10 cellular contexts compared by ENCODE assay signal in genomic region chr19:48698046-48698445, GRCh38. TPM values are rescaled to one million over a fixed set of nuclear protein-coding genes. Genes with fewer than 3 reads are reported as not detected.
DNase-seq lines count a peak whose midpoint lies in the region; ATAC-seq and TF ChIP-seq lines count a peak whose summit lies in the region.
"Had no signal": no experiment of that assay in that cellular context is flagged by ENCODE, and none has a peak within 500 bp of the region (broad histone marks: within the 10 kb centered on the region; RNA-seq: fewer than 3 reads in every experiment).

No MANE protein-coding gene starts in this region.

- no peak for ATAC-seq in body of pancreas
- ATAC-seq in lower lobe of right lung: peak; percentile 52 to 66
- ATAC-seq in HG02870 (IDR thresholded peaks at IDR 0.05; ENCODE audit: unreplicated experiment): no peak
- ATAC-seq in GM21619 (IDR thresholded peaks at IDR 0.05; ENCODE audit: unreplicated experiment): no peak
- ATAC-seq: psoas muscle had no signal

- H3K27me3 ChIP-seq in body of pancreas: no peaks in the 10 kb centered on the region
- peaks cover 11% of the 10 kb centered on the region for H3K27me3 ChIP-seq in lower lobe of right lung (ENCODE audit: low read depth)

- H3K4me1 ChIP-seq in body of pancreas (peaks cover 26% of the 10 kb centered on the region), lower lobe of right lung (peaks cover 9% of the 10 kb centered on the region)
- H3K4me1 ChIP-seq: psoas muscle had no signal

- TF ChIP-seq CTCF in body of pancreas (IDR thresholded peaks at IDR 0.05): no peak
- no peak for TF ChIP-seq CTCF in lower lobe of right lung (IDR thresholded peaks at IDR 0.05)

- H3K36me3 ChIP-seq in body of pancreas (replicated peaks in 1 of 2; ENCODE audit: insufficient read depth in 1 of 2, low read depth in 2 of 2) (no peaks in the 10 kb centered on the region), lower lobe of right lung (peaks cover 7% of the 10 kb centered on the region)

- no peak for TF ChIP-seq POLR2A in body of pancreas (IDR thresholded peaks at IDR 0.05)

- H3K27ac ChIP-seq in body of pancreas: no peak overlapping the region
- no peak overlapping the region for H3K27ac ChIP-seq in lower lobe of right lung
- H3K27ac ChIP-seq: psoas muscle had no signal

- DNase-seq in CMK (ENCODE audit: low read depth) (peak; percentile 86), M059J (ENCODE audit: low read depth) (peak; percentile 86), body of pancreas (peak in 3 of 4 donors; percentile 39 to 49 (median 46)), lower lobe of right lung (no peak), NCI-H2227 (lab: John Stamatoyannopoulos, UW; ENCODE audit: unreplicated experiment) (no peak)
- DNase-seq in activated CD4-positive, alpha-beta T cell treated with anti-CD3 and anti-CD28 coated beads, Interleukin-2, amount 50 U/mL, for 1 hour: no peak
- DNase-seq: immature natural killer cell, psoas muscle had no signal

- H3K9me3 ChIP-seq in body of pancreas: no peaks in the 10 kb centered on the region
- no peaks in the 10 kb centered on the region for H3K9me3 ChIP-seq in lower lobe of right lung
- H3K9me3 ChIP-seq: psoas muscle had no signal

- whole genome bisulfite sequencing in body of pancreas, 2 donors: 34 to 48% methylated on average over 4 of the region's 4 CpGs

- no peak overlapping the region for H3K4me3 ChIP-seq in body of pancreas
- no peak overlapping the region for H3K4me3 ChIP-seq in lower lobe of right lung
- H3K4me3 ChIP-seq: psoas muscle had no signal

- intact Hi-C loops in body of pancreas (cut with DNase I): no loop called here
- intact Hi-C loops in lower lobe of right lung (cut with DNase I): no loop called here

RNA-seq across cellular contexts. Expression of gene FUT2, which starts 2.3 kb away (rescaled TPM):
- not detected in 2 replicates for total RNA-seq in M059J (2014; rRNA removed; shearing (Covaris generic))
- total RNA-seq in body of pancreas: 1 to 10 TPM; 2.0 to 3.4 TPM
- 1.2 TPM for total RNA-seq in lower lobe of right lung
- total RNA-seq: psoas muscle had no signal

RNA-seq across cellular contexts. Expression of gene MAMSTR, which starts 21.5 kb away (rescaled TPM):
- 0.81 and 1.0 TPM in 2 replicates for total RNA-seq in M059J (2014; rRNA removed; shearing (Covaris generic))
- total RNA-seq in body of pancreas (1 to 10 TPM in 1 of 2 donors, under 1 TPM in 1; 0.26 to 7.3 TPM), lower lobe of right lung (1.5 TPM)

RNA-seq across cellular contexts. Expression of gene NTN5, which starts 25.2 kb away (rescaled TPM):
- 0.05 and 0.79 TPM in 2 replicates for total RNA-seq in M059J (2014; rRNA removed; shearing (Covaris generic))
- total RNA-seq in body of pancreas: not detected
- total RNA-seq in lower lobe of right lung: 0.24 TPM

RNA-seq across cellular contexts. Expression of gene RASIP1, which starts 42.4 kb away (rescaled TPM):
- 0.20 TPM in 1 of 2 replicates, not detected in the other for total RNA-seq in M059J (2014; rRNA removed; shearing (Covaris generic))
- total RNA-seq in body of pancreas (10 to 100 TPM; 14.5 to 60.0 TPM), lower lobe of right lung (33.4 TPM)

RNA-seq across cellular contexts. Expression of gene IZUMO1, which starts 48.7 kb away (rescaled TPM):
- total RNA-seq in M059J (2014; rRNA removed; shearing (Covaris generic)): not detected in 2 replicates
- total RNA-seq in body of pancreas (10 to 100 TPM in 1 of 2 donors, 1 to 10 TPM in 1; 1.6 to 14.5 TPM), lower lobe of right lung (2.9 TPM)

Comparison
In these comparisons a context has a peak if more than half of its experiments do, and no peak if none do; other contexts are left out.
1. DNase-seq: peak in CMK (single experiment), M059J (single experiment) and body of pancreas (3 of 4); none in lower lobe of right lung (single experiment), NCI-H2227 (single experiment) and activated CD4-positive, alpha-beta T cell treated with anti-CD3 and anti-CD28 coated beads, Interleukin-2, amount 50 U/mL, for 1 hour (single experiment).
2. ATAC-seq: peak in lower lobe of right lung (2 of 2); none in body of pancreas (single experiment), HG02870 (single experiment) and GM21619 (single experiment).